Comparison of ENCODE assay signal across 10 cellular contexts in the genomic region with DNA sequence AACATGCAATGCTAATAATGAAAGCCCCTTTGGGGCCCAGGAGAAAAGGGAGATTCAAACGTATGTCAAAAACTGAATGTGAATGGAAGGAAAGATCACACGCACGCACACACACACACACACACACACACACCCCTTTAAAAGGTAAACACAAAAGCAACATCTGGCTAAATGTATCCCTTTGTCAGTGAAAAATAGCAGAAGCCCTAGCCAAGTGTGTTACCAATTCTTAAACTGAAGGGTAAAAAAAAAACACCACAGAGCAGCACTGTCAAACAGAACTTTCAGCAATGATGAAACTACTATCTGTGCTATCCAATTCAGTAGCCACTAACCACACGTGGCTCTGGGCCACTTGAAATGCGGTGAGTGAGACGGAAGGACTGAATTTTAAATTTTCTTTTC. TPM values are rescaled to one million over a fixed set of nuclear protein-coding genes. Genes with fewer than 3 reads are reported as not detected.
A peak's percentile ranks its signal among the peaks of the same experiment; 100 is the strongest.
DNase-seq lines count a peak whose midpoint lies in the region; ATAC-seq, FAIRE-seq and TF ChIP-seq lines count a peak whose summit lies in the region.
"Had no signal": no experiment of that assay in that cellular context is flagged by ENCODE, and none has a peak within 500 bp of the region (broad histone marks: within the 10 kb centered on the region; RNA-seq: fewer than 3 reads in every experiment).

No MANE protein-coding gene starts in this region.

- no peak for TF ChIP-seq CTCF in cardiac muscle cell (IDR thresholded peaks at IDR 0.05; ENCODE audit: low read depth, low read length)
- no peak for TF ChIP-seq CTCF in GM12878 (IDR thresholded peaks at IDR 0.05 in 2 of 3, conservative IDR thresholded peaks at IDR 0.05 in 1 of 3; ENCODE audit: control insufficient read depth in 2 of 3, extremely low read depth in 1 of 3, insufficient read depth in 1 of 3, low read depth in 3 of 3, low read length in 3 of 3)

- no TSS peak for BruUV-seq in GM12878 (replicated peaks; lab: Mats Ljungman, UMichigan)

- H3K27me3 ChIP-seq in cardiac muscle cell (no peaks in the 10 kb centered on the region), right cardiac atrium (ENCODE audit: control insufficient read depth, insufficient read depth) (no peaks in the 10 kb centered on the region), GM12878 (replicated peaks in 1 of 2; ENCODE audit: control insufficient read depth in 2 of 2, insufficient read depth in 2 of 2, low read length in 1 of 2) (no peaks in the 10 kb centered on the region)

- H3K27ac Mint-ChIP-seq in stimulated activated naive CD8-positive, alpha-beta T cell treated with anti-CD3 and anti-CD28 coated beads, Interleukin-15, amount 100 ng/mL, for 72 hours = peak overlapping the region; percentile 76 to 95

- peaks cover 80% of the 10 kb centered on the region for H3K4me1 Mint-ChIP-seq in stimulated activated naive CD8-positive, alpha-beta T cell treated with anti-CD3 and anti-CD28 coated beads, Interleukin-15, amount 100 ng/mL, for 72 hours

- SMC1A ChIA-PET in GM12878 (lab: Charles Lee; ENCODE audit: uncharacterized antibody, unreplicated experiment) = interaction anchor here (0.6 to 25.8 kb wide), 22 partner anchors 9 to 237 kb away, joined by 3 to 295 read pairs (median 4); no protein-coding TSS in a partner anchor

- RAD21 ChIA-PET in GM12878 (lab: Charles Lee; ENCODE audit: unreplicated experiment) = interaction anchor here (0.8 to 10.3 kb wide), 16 partner anchors 9 to 218 kb away, joined by 3 to 74 read pairs (median 9); no protein-coding TSS in a partner anchor

- no peak overlapping the region for H2AFZ ChIP-seq in GM12878 (ENCODE audit: control insufficient read depth, low read depth, low read length)

- H3K4me1 ChIP-seq in cardiac muscle cell (ENCODE audit: low read depth) (peaks cover 49% of the 10 kb centered on the region), right cardiac atrium (ENCODE audit: control insufficient read depth, insufficient read depth, low read length) (peaks cover 16% of the 10 kb centered on the region), GM12878 (ENCODE audit: control insufficient read depth, insufficient read depth, low read length) (peaks cover 53% of the 10 kb centered on the region)

- H3K4me3 ChIP-seq in cardiac muscle cell (no peak overlapping the region), right cardiac atrium (ENCODE audit: low read length) (no peak overlapping the region), GM12878 (peak overlapping the region; percentile 61; the same call in 1 of the 2 replicates)

- H3K4me2 ChIP-seq in GM12878 (ENCODE audit: control insufficient read depth, insufficient read depth) = peak overlapping the region; percentile 95

- DNase-seq in cardiac muscle cell (ENCODE audit: low read depth in 1 of 2, low spot score in 1 of 2) = peak in 1 of 2 donors; percentile 63
- no peak for DNase-seq in right cardiac atrium
- DNase-seq in MV-4-11 (lab: John Stamatoyannopoulos, UW) = peak; percentile 87
- DNase-seq in GM12878 (ENCODE audit: low read depth, low spot score) = no peak
- peak in 1 of 2 donors; percentile 66 for DNase-seq in stimulated activated naive CD8-positive, alpha-beta T cell treated with anti-CD3 and anti-CD28 coated beads, Interleukin-15, amount 100 ng/mL, for 72 hours
- DNase-seq in NOMO-1 treated with dmso at 0.1 percent for 144 hours (lab: John Stamatoyannopoulos, UW; ENCODE audit: unreplicated experiment) = no peak
- DNase-seq in middle frontal gyrus (ENCODE audit: extremely low spot score, low spot score) = no peak
- no peak for DNase-seq in NCI-H2029 treated with DMSO at 0.1 percent for 48 hours (lab: John Stamatoyannopoulos, UW)
- DNase-seq: NCI-H2081 treated with DMSO at 0.1 percent for 48 hours had no signal

- no peaks in the 10 kb centered on the region for H3K9me3 ChIP-seq in cardiac muscle cell (ENCODE audit: low read depth)
- no peaks in the 10 kb centered on the region for H3K9me3 ChIP-seq in right cardiac atrium (ENCODE audit: control insufficient read depth, low read length)
- H3K9me3 ChIP-seq in GM12878 (replicated peaks; ENCODE audit: control insufficient read depth, insufficient read depth, low read length) = no peaks in the 10 kb centered on the region

- peak; percentile 86 to 88; a peak in 3 of 4 replicates for TF ChIP-seq EP300 in GM12878 (IDR thresholded peaks at IDR 0.05; ENCODE audit: borderline replicate concordance in 1 of 2, control insufficient read depth in 1 of 2, low read depth in 2 of 2, low read length in 2 of 2)

- peaks cover 93% of the 10 kb centered on the region for H3K79me2 ChIP-seq in GM12878 (ENCODE audit: control insufficient read depth, insufficient read depth, low read length)

- no peaks in the 10 kb centered on the region for H3K27me3 Mint-ChIP-seq in stimulated activated naive CD8-positive, alpha-beta T cell treated with anti-CD3 and anti-CD28 coated beads, Interleukin-15, amount 100 ng/mL, for 72 hours

- peak overlapping the region; percentile 45 to 80 for H3K4me3 Mint-ChIP-seq in stimulated activated naive CD8-positive, alpha-beta T cell treated with anti-CD3 and anti-CD28 coated beads, Interleukin-15, amount 100 ng/mL, for 72 hours

- no peak; the same call in 1 of the 2 replicates for TF ChIP-seq RAD21 in GM12878 (IDR thresholded peaks at IDR 0.05; ENCODE audit: insufficient read depth, low read depth, low read length)

- in situ Hi-C loops in GM12878 (cut with MboI) = loop anchor here (25.0 kb wide), 1 partner anchor 1146 kb away; no protein-coding TSS in a partner anchor

- peak; percentile 86 for FAIRE-seq in GM12878 (lab: Jason Lieb, UNC)

- H3K27ac ChIP-seq in cardiac muscle cell (peak overlapping the region; percentile 65), right cardiac atrium (ENCODE audit: low read length) (no peak overlapping the region), GM12878 (ENCODE audit: control insufficient read depth, insufficient read depth) (peak overlapping the region; percentile 92)

- ATAC-seq in right cardiac atrium (no peak), GM12878 (peak; percentile 5)
- peak; percentile 20 for ATAC-seq in stimulated activated naive CD8-positive, alpha-beta T cell treated with anti-CD3 and anti-CD28 coated beads, Interleukin-15, amount 100 ng/mL, for 72 hours

- intact Hi-C loops in right cardiac atrium (cut with DNase I) = no loop called here
- intact Hi-C loops in GM12878 (cut with micrococcal nuclease; ENCODE audit: unreplicated experiment) = no loop called here

- WGBS in right cardiac atrium = 48% methylated on average over 6 of the region's 6 CpGs
- 0% methylated on average over 6 of the region's 6 CpGs for WGBS in GM12878 (ENCODE audit: insufficient coverage, insufficient replicate concordance, low lambda C conversion rate, missing lambda C conversion rate)

- no peak for TF ChIP-seq POLR2A in GM12878 (IDR thresholded peaks at IDR 0.05; ENCODE audit: low read depth, low read length)

- POLR2A ChIA-PET in GM12878 (lab: Charles Lee) = interaction anchor here (0.7 to 8.7 kb wide), 18 partner anchors 8 to 138 kb away, joined by 3 to 66 read pairs (median 6); no protein-coding TSS in a partner anchor

- no peaks in the 10 kb centered on the region for H4K20me1 ChIP-seq in GM12878 (ENCODE audit: control insufficient read depth, insufficient read depth)

- H3K9ac ChIP-seq in GM12878 (ENCODE audit: control insufficient read depth, insufficient read depth, low read length) = peak overlapping the region; percentile 99

- CTCF ChIA-PET in GM12878 (lab: Yijun Ruan, JAX) = interaction anchor here (1.0 to 1.6 kb wide), 5 partner anchors 9 to 129 kb away, joined by 4 to 6 read pairs (median 4); no protein-coding TSS in a partner anchor

- H3K36me3 ChIP-seq in cardiac muscle cell = no peaks in the 10 kb centered on the region
- H3K36me3 ChIP-seq in GM12878 (ENCODE audit: control insufficient read depth in 2 of 2, insufficient read depth in 2 of 2, low read length in 1 of 2) = peaks cover 6 to 10% of the 10 kb centered on the region in 2 experiments; a peak in 3 of 4 replicates

- no peaks in the 10 kb centered on the region for H3K9me3 Mint-ChIP-seq in stimulated activated naive CD8-positive, alpha-beta T cell treated with anti-CD3 and anti-CD28 coated beads, Interleukin-15, amount 100 ng/mL, for 72 hours

TF ChIP-seq in GM12878, 131 proteins besides CTCF, POLR2A, EP300 and RAD21 (continues in another document):
- TF ChIP-seq CBX3 (IDR thresholded peaks at IDR 0.05; ENCODE audit: borderline replicate concordance, low read depth) (no peak), JUNB (IDR thresholded peaks at IDR 0.05) (peak; percentile 81), ZNF622 (IDR thresholded peaks at IDR 0.05) (no peak), POLR2AphosphoS5 (IDR thresholded peaks at IDR 0.05; ENCODE audit: low read length) (peak; percentile 49; the same call in 1 of the 2 replicates), SREBF1 (IDR thresholded peaks at IDR 0.05; ENCODE audit: low read length) (no peak), KDM1A (IDR thresholded peaks at IDR 0.05; ENCODE audit: borderline replicate concordance) (no peak), CEBPB (IDR thresholded peaks at IDR 0.05; ENCODE audit: borderline replicate concordance in 1 of 2, low read depth in 2 of 2, low read length in 2 of 2) (no peak), RAD51 (IDR thresholded peaks at IDR 0.05) (no peak; the same call in 1 of the 2 replicates)

RNA-seq across cellular contexts. Expression of a gene that starts 4.9 kb away (rescaled TPM):
- total RNA-seq in cardiac muscle cell (42.4 and 50.8 TPM in 2 replicates), right cardiac atrium (10 to 100 TPM; 17.9 to 23.6 (median 20.6) TPM), GM12878 (2014; rRNA removed) (154 and 163 TPM in 2 replicates), GM12878 (2014; rRNA removed; fragmentation: Illumina TruSeq; extraction: Trizol) (145 TPM in 2 replicates), GM12878 (2021) (166 and 176 TPM in 2 replicates)
- polyA plus RNA-seq in cardiac muscle cell (30.6 and 46.1 TPM in 2 replicates), right cardiac atrium (21.2 TPM), GM12878 (2011; rRNA removed) (171 and 213 TPM in 2 replicates), GM12878 (2014; fragmentation: Illumina TruSeq; extraction: Trizol) (146 and 170 TPM in 2 replicates), GM12878 (2014; fragmentation: Nextera tagmentation; extraction: Ambion mirVana) (10 to 100 TPM; 20.6 to 38.9 TPM), GM12878 (2014; rRNA removed) (143 and 149 TPM in 2 replicates), GM12878 (2016; fragmentation: Nextera tagmentation; extraction: Ambion mirVana) (10 to 100 TPM; 46.3 to 61.9 TPM)
- total RNA-seq in GM12878 (2013; cell fraction: nucleolus; rRNA removed) = 377 and 379 TPM in 2 replicates
- 68.5 TPM for polyA plus RNA-seq in GM12878 (2011; ENCODE audit: low read depth)
- polyA plus RNA-seq in GM12878 (2011; cell fraction: cytosol; rRNA removed) = 284 and 352 TPM in 2 replicates
- polyA plus RNA-seq in GM12878 (2011; cell fraction: nucleus; rRNA removed) = 306 TPM in 2 replicates
- polyA plus RNA-seq in GM12878 (2012) = 90.4 and 119 TPM in 2 replicates
- 198 and 256 TPM in 2 replicates for polyA minus RNA-seq in GM12878 (2011; rRNA and poly(A)+ RNA removed)
- 85.5 and 87.8 TPM in 2 replicates for polyA minus RNA-seq in GM12878 (2011; cell fraction: cytosol; rRNA and poly(A)+ RNA removed)
- polyA minus RNA-seq in GM12878 (2011; cell fraction: nucleus; rRNA and poly(A)+ RNA removed) = 129 and 203 TPM in 2 replicates
- total RNA-seq: HT-29 had no signal

Comparison
In these comparisons a context has a peak if more than half of its experiments do, and no peak if none do; other contexts are left out.
1. ATAC-seq: peak in GM12878 (single experiment) and stimulated activated naive CD8-positive, alpha-beta T cell treated with anti-CD3 and anti-CD28 coated beads, Interleukin-15, amount 100 ng/mL, for 72 hours (single experiment); none in right cardiac atrium (0 of 2).